In the genomic region with DNA sequence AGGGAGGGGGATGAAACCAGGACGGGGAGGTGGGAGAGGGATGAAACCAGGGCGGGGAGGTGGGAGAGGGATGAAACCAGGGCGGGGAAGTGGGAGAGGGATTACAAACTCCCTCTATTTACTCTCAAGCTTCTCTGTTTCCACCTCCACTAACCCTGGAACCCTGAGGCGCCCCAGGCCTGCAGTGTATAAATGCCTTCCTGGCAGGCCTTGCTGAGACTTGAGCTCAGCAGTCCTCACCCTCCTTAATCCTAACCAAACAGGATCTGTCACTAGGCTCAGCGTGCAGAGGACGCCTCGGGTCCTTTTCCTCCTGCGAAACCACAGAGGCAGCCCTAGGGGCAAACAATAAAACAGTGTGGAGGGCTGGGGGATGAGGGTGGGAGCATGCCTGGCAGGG, we compare ENCODE assay signal across 16 cellular contexts. TPM values are rescaled to one million over a fixed set of nuclear protein-coding genes. Genes with fewer than 3 reads are reported as not detected.
DNase-seq lines count a peak whose midpoint lies in the region; ATAC-seq and TF ChIP-seq lines count a peak whose summit lies in the region.
"Had no signal": no experiment of that assay in that cellular context is flagged by ENCODE, and none has a peak within 500 bp of the region (broad histone marks: within the 10 kb centered on the region; RNA-seq: fewer than 3 reads in every experiment).

No MANE protein-coding gene starts in this region.

- H3K4me1 ChIP-seq in neural progenitor cell, result peaks cover 8% of the 10 kb centered on the region
- H3K4me1 ChIP-seq: ascending aorta, right atrium auricular region had no signal

- H4K20me1 ChIP-seq in neural progenitor cell (ENCODE audit: low read depth), result no peaks in the 10 kb centered on the region

- H3K9me3 Mint-ChIP-seq in neural progenitor cell, result no peaks in the 10 kb centered on the region
- H3K9me3 Mint-ChIP-seq: natural killer cell had no signal

- ATAC-seq in GM18520 (IDR thresholded peaks at IDR 0.05; ENCODE audit: unreplicated experiment), result no peak
- ATAC-seq: K562, left ventricle myocardium superior, natural killer cell had no signal

- H3K4me1 Mint-ChIP-seq in neural progenitor cell, result peaks cover 2% of the 10 kb centered on the region
- H3K4me1 Mint-ChIP-seq: natural killer cell had no signal

- H3K4me2 ChIP-seq in neural progenitor cell, result peak overlapping the region; percentile 56

- no peak overlapping the region for H2AFZ ChIP-seq in neural progenitor cell (replicated peaks)

- no peaks in the 10 kb centered on the region for H3K27me3 Mint-ChIP-seq in neural progenitor cell (ENCODE audit: insufficient read depth, low read depth)

- H3K9me3 ChIP-seq in neural progenitor cell (ENCODE audit: low read depth), result no peaks in the 10 kb centered on the region
- H3K9me3 ChIP-seq: ascending aorta, right atrium auricular region, thoracic aorta had no signal

- H3K79me2 ChIP-seq in neural progenitor cell (ENCODE audit: low read depth), result no peaks in the 10 kb centered on the region

- H3F3A ChIP-seq in neural progenitor cell (ENCODE audit: low read depth), result peaks cover 20% of the 10 kb centered on the region

- no peak overlapping the region for H3K4me3 ChIP-seq in epithelial cell of esophagus (ENCODE audit: low read length)
- H3K4me3 ChIP-seq in neural progenitor cell, result no peak overlapping the region
- H3K4me3 ChIP-seq: ascending aorta, K562, right atrium auricular region, thoracic aorta had no signal

- no peak overlapping the region for H3K4me3 Mint-ChIP-seq in neural progenitor cell
- H3K4me3 Mint-ChIP-seq: natural killer cell had no signal

- H3K27ac ChIP-seq in neural progenitor cell, result peak overlapping the region; percentile 56
- H3K27ac ChIP-seq: ascending aorta, right atrium auricular region, thoracic aorta had no signal

- no peak overlapping the region for H3K27ac Mint-ChIP-seq in neural progenitor cell
- H3K27ac Mint-ChIP-seq: natural killer cell had no signal

- H3K27me3 ChIP-seq in neural progenitor cell, result no peaks in the 10 kb centered on the region
- H3K27me3 ChIP-seq: ascending aorta, right atrium auricular region had no signal

- no peaks in the 10 kb centered on the region for H3K36me3 ChIP-seq in neural progenitor cell
- H3K36me3 ChIP-seq: ascending aorta, right atrium auricular region, thoracic aorta had no signal

- TF ChIP-seq CTCF in epithelial cell of esophagus (IDR thresholded peaks at IDR 0.05; ENCODE audit: insufficient read depth, low read depth, low read length, missing control alignments) (no peak), neural progenitor cell (IDR thresholded peaks at IDR 0.05) (no peak)

- DNase-seq in ELF-1 (ENCODE audit: low read depth, low spot score) (peak; percentile 98), NCI-H82 (lab: John Stamatoyannopoulos, UW) (peak; percentile 97), epithelial cell of esophagus (ENCODE audit: low read depth) (peak; percentile 77), neural progenitor cell (ENCODE audit: low spot score) (peak; percentile 75), NCI-H2227 treated with DMSO at 0.1 percent for 48 hours (lab: John Stamatoyannopoulos, UW) (no peak), NCI-H2227 (lab: John Stamatoyannopoulos, UW; ENCODE audit: unreplicated experiment) (no peak), cerebellar nuclear complex (lab: John Stamatoyannopoulos, UW) (no peak)
- DNase-seq: activated naive CD4-positive, alpha-beta T cell; cortex of kidney; left ventricle myocardium superior; natural killer cell had no signal

- no peak overlapping the region for H3K9ac ChIP-seq in neural progenitor cell

- H3K36me3 Mint-ChIP-seq in neural progenitor cell, result no peaks in the 10 kb centered on the region
- H3K36me3 Mint-ChIP-seq: natural killer cell had no signal

RNA-seq across cellular contexts. Expression of gene OR1M1, which starts 32.1 kb away (rescaled TPM):
- not detected in 2 replicates for total RNA-seq in neural progenitor cell (ENCODE audit: low replicate concordance)
- total RNA-seq: ascending aorta, K562, left ventricle myocardium superior, natural killer cell, right atrium auricular region, thoracic aorta had no signal

RNA-seq across cellular contexts. Expression of gene MUC16, which starts 44.6 kb away (rescaled TPM):
- total RNA-seq in neural progenitor cell (ENCODE audit: low replicate concordance), result under 0.01 and 0.07 TPM in 2 replicates
- total RNA-seq: K562 had no signal

RNA-seq across cellular contexts. Expression of gene OR7G2, which starts 52.5 kb away (rescaled TPM):
- total RNA-seq in neural progenitor cell (ENCODE audit: low replicate concordance), result not detected in 2 replicates
- total RNA-seq: ascending aorta, K562, left ventricle myocardium superior, natural killer cell, right atrium auricular region, thoracic aorta had no signal

Comparison
In these comparisons a context has a peak if more than half of its experiments do, and no peak if none do; other contexts are left out.
1. DNase-seq: peak in ELF-1 (single experiment), NCI-H82 (single experiment), epithelial cell of esophagus (single experiment) and neural progenitor cell (single experiment); none in NCI-H2227 treated with DMSO at 0.1 percent for 48 hours (single experiment), NCI-H2227 (single experiment) and cerebellar nuclear complex (0 of 2).